ENCODE assay signal across 9 cellular contexts in genomic region chr4:56386091-56386490, GRCh38. TPM values are rescaled to one million over a fixed set of nuclear protein-coding genes. Genes with fewer than 3 reads are reported as not detected.
A peak's percentile ranks its signal among the peaks of the same experiment; 100 is the strongest.
DNase-seq lines count a peak whose midpoint lies in the region; ATAC-seq and TF ChIP-seq lines count a peak whose summit lies in the region.
"Had no signal": no experiment of that assay in that cellular context is flagged by ENCODE, and none has a peak within 500 bp of the region (broad histone marks: within the 10 kb centered on the region; RNA-seq: fewer than 3 reads in every experiment).

No MANE protein-coding gene starts in this region.

- H3K27me3 Mint-ChIP-seq in T-helper 1 cell treated with Interleukin-12 subunit alpha and Interleukin-12 subunit beta and Interleukin-4 antibody, amounts not matched to agents 30 μg/mL and 1 μg/mL, for 36 hours (ENCODE audit: low read depth) = no peaks in the 10 kb centered on the region

- H3F3A ChIP-seq in smooth muscle cell (ENCODE audit: low read depth) = no peaks in the 10 kb centered on the region

- H3K4me1 ChIP-seq in smooth muscle cell (ENCODE audit: low read depth) = peaks cover 8% of the 10 kb centered on the region

- H3K9me3 Mint-ChIP-seq in T-helper 1 cell treated with Interleukin-12 subunit alpha and Interleukin-12 subunit beta and Interleukin-4 antibody, amounts not matched to agents 30 μg/mL and 1 μg/mL, for 36 hours = no peaks in the 10 kb centered on the region

- peak overlapping the region; percentile 96 for H3K4me3 Mint-ChIP-seq in T-helper 1 cell treated with Interleukin-12 subunit alpha and Interleukin-12 subunit beta and Interleukin-4 antibody, amounts not matched to agents 30 μg/mL and 1 μg/mL, for 36 hours

- H2AFZ ChIP-seq in smooth muscle cell (ENCODE audit: low read depth) = peak overlapping the region; percentile 56

- DNase-seq in T-helper 1 cell = no peak
- no peak for DNase-seq in WERI-Rb-1
- DNase-seq in fibroblast of villous mesenchyme (ENCODE audit: low read depth) = no peak
- DNase-seq in smooth muscle cell (lab: John Stamatoyannopoulos, UW; ENCODE audit: unreplicated experiment) = no peak
- DNase-seq in SK-N-DZ (ENCODE audit: low spot score) = no peak
- no peak for DNase-seq in stimulated activated CD4-positive, alpha-beta T cell treated with anti-CD3 and anti-CD28 coated beads, Interleukin-2, amount 100 ng/mL, for 24 hours
- DNase-seq: stimulated activated CD4-positive, alpha-beta T cell treated with anti-CD3 and anti-CD28 coated beads, Interleukin-4, amount 100 ng/mL, for 4 hours had no signal

- H3K9ac ChIP-seq in smooth muscle cell (ENCODE audit: low read depth) = no peak overlapping the region

- no peaks in the 10 kb centered on the region for H4K20me1 ChIP-seq in smooth muscle cell (ENCODE audit: low read depth)

- H3K79me2 ChIP-seq in smooth muscle cell (ENCODE audit: low read depth) = peaks cover 30% of the 10 kb centered on the region

- no peak for ATAC-seq in HG03280 (IDR thresholded peaks at IDR 0.05; ENCODE audit: unreplicated experiment)

- H3K4me3 ChIP-seq in WERI-Rb-1 (ENCODE audit: low read depth, low read length) = peak overlapping the region; percentile 33
- H3K4me3 ChIP-seq in fibroblast of villous mesenchyme (ENCODE audit: low read depth, low read length) = peak overlapping the region; percentile 43
- peak overlapping the region; percentile 81 for H3K4me3 ChIP-seq in smooth muscle cell

- no peaks in the 10 kb centered on the region for H3K36me3 Mint-ChIP-seq in T-helper 1 cell treated with Interleukin-12 subunit alpha and Interleukin-12 subunit beta and Interleukin-4 antibody, amounts not matched to agents 30 μg/mL and 1 μg/mL, for 36 hours (ENCODE audit: low read depth)

- 92% methylated on average over 4 of the region's 4 CpGs for WGBS in smooth muscle cell (ENCODE audit: low lambda C conversion rate)

- no peaks in the 10 kb centered on the region for H3K9me3 ChIP-seq in WERI-Rb-1 (ENCODE audit: severe bottlenecking)
- H3K9me3 ChIP-seq in smooth muscle cell (replicated peaks; ENCODE audit: low read depth) = no peaks in the 10 kb centered on the region

- peaks cover 20% of the 10 kb centered on the region for H3K4me1 Mint-ChIP-seq in T-helper 1 cell treated with Interleukin-12 subunit alpha and Interleukin-12 subunit beta and Interleukin-4 antibody, amounts not matched to agents 30 μg/mL and 1 μg/mL, for 36 hours (ENCODE audit: low read depth)

- no peak for TF ChIP-seq CTCF in WERI-Rb-1 (IDR thresholded peaks at IDR 0.05; ENCODE audit: low read depth, low read length)
- no peak for TF ChIP-seq CTCF in fibroblast of villous mesenchyme (IDR thresholded peaks at IDR 0.05; ENCODE audit: insufficient read depth, low read depth, low read length)
- no peak for TF ChIP-seq CTCF in smooth muscle cell (IDR thresholded peaks at IDR 0.05; ENCODE audit: borderline replicate concordance, insufficient read depth, poor library complexity, severe bottlenecking)

- H3K27ac Mint-ChIP-seq in T-helper 1 cell treated with Interleukin-12 subunit alpha and Interleukin-12 subunit beta and Interleukin-4 antibody, amounts not matched to agents 30 μg/mL and 1 μg/mL, for 36 hours = peak overlapping the region; percentile 69

- peak overlapping the region; percentile 81 for H3K4me2 ChIP-seq in smooth muscle cell

- H3K27ac ChIP-seq in WERI-Rb-1 (peak overlapping the region; percentile 52), smooth muscle cell (ENCODE audit: low read depth) (peak overlapping the region; percentile 94)

- H3K36me3 ChIP-seq in WERI-Rb-1 = no peaks in the 10 kb centered on the region; the same call in 1 of the 2 replicates
- no peaks in the 10 kb centered on the region for H3K36me3 ChIP-seq in smooth muscle cell (ENCODE audit: low read depth)

- H3K27me3 ChIP-seq in WERI-Rb-1 (ENCODE audit: insufficient read depth, low read depth, severe bottlenecking) (no peaks in the 10 kb centered on the region), smooth muscle cell (ENCODE audit: low read depth) (no peaks in the 10 kb centered on the region)

RNA-seq across cellular contexts. Expression of gene AASDH, which starts 1.2 kb away (rescaled TPM):
- total RNA-seq in fibroblast of villous mesenchyme = 12.2 and 25.5 TPM in 2 replicates
- 11.3 and 16.5 TPM in 2 replicates for total RNA-seq in smooth muscle cell
- polyA plus RNA-seq in smooth muscle cell = 7.7 and 10.2 TPM in 2 replicates
- 9.6 and 11.9 TPM in 2 replicates for polyA plus RNA-seq in SK-N-DZ (2014; cell fraction: cytosol; rRNA removed)
- polyA plus RNA-seq in SK-N-DZ (2014; cell fraction: nucleus; rRNA removed) = 14.6 and 15.5 TPM in 2 replicates

RNA-seq across cellular contexts. Expression of gene PPAT, which starts 49.3 kb away (rescaled TPM):
- total RNA-seq in fibroblast of villous mesenchyme = 11.0 and 25.5 TPM in 2 replicates
- 26.0 and 26.8 TPM in 2 replicates for total RNA-seq in smooth muscle cell
- polyA plus RNA-seq in smooth muscle cell = 11.6 and 12.3 TPM in 2 replicates
- 75.1 and 75.8 TPM in 2 replicates for polyA plus RNA-seq in SK-N-DZ (2014; cell fraction: cytosol; rRNA removed)
- 59.2 and 67.8 TPM in 2 replicates for polyA plus RNA-seq in SK-N-DZ (2014; cell fraction: nucleus; rRNA removed)

RNA-seq across cellular contexts. Expression of gene PAICS, which starts 50.0 kb away (rescaled TPM):
- total RNA-seq in fibroblast of villous mesenchyme (29.3 and 57.9 TPM in 2 replicates), smooth muscle cell (68.9 and 71.6 TPM in 2 replicates)
- polyA plus RNA-seq in smooth muscle cell = 58.7 and 62.4 TPM in 2 replicates
- 197 and 217 TPM in 2 replicates for polyA plus RNA-seq in SK-N-DZ (2014; cell fraction: cytosol; rRNA removed)
- polyA plus RNA-seq in SK-N-DZ (2014; cell fraction: nucleus; rRNA removed) = 122 and 133 TPM in 2 replicates
